In genomic region chr10:83606275-83606674, GRCh38 we compare ENCODE assay signal across 18 cellular contexts.
DNase-seq lines count a peak whose midpoint lies in the region; ATAC-seq and TF ChIP-seq lines count a peak whose summit lies in the region.
"Had no signal": no experiment of that assay in that cellular context is flagged by ENCODE, and none has a peak within 500 bp of the region (broad histone marks: within the 10 kb centered on the region; RNA-seq: fewer than 3 reads in every experiment).

No MANE protein-coding gene starts in this region.

- intact Hi-C loops in Right ventricle myocardium superior (cut with DNase I) (no loop called here), left ventricle myocardium inferior (cut with micrococcal nuclease) (no loop called here), tibial artery (cut with DNase I; ENCODE audit: low total_unique reads) (no loop called here)

- no peak overlapping the region for H3K4me3 ChIP-seq in left ventricle myocardium inferior
- H3K4me3 ChIP-seq in iPS-20b (ENCODE audit: low read length): no peak overlapping the region
- no peak overlapping the region for H3K4me3 ChIP-seq in osteoblast (ENCODE audit: insufficient read depth, low read length)
- no peak overlapping the region for H3K4me3 ChIP-seq in tibial artery
- H3K4me3 ChIP-seq: pancreas, spleen, upper lobe of right lung had no signal

- H3K27me3 ChIP-seq in left ventricle myocardium inferior (ENCODE audit: low read depth) (no peaks in the 10 kb centered on the region), iPS-20b (ENCODE audit: insufficient read depth, low read length) (no peaks in the 10 kb centered on the region), osteoblast (ENCODE audit: insufficient read depth, low read length) (no peaks in the 10 kb centered on the region), tibial artery (no peaks in the 10 kb centered on the region)
- H3K27me3 ChIP-seq: pancreas, spleen, upper lobe of right lung had no signal

- H3K9ac ChIP-seq in iPS-20b (ENCODE audit: low read depth, low read length): 0 out of 2 replicates have a peak overlapping the region, but pooled peaks have one; percentile 32

- H3K36me3 ChIP-seq in left ventricle myocardium inferior (no peaks in the 10 kb centered on the region), iPS-20b (ENCODE audit: insufficient read depth, low read depth, low read length) (no peaks in the 10 kb centered on the region), osteoblast (ENCODE audit: insufficient read depth, low read length) (no peaks in the 10 kb centered on the region), tibial artery (no peaks in the 10 kb centered on the region)
- H3K36me3 ChIP-seq: pancreas, spleen, upper lobe of right lung had no signal

- DNase-seq in Right ventricle myocardium superior (peak; percentile 34), left ventricle myocardium inferior (no peak), astrocyte of the hippocampus (ENCODE audit: low read depth, low spot score) (peak; percentile 31), osteoblast (ENCODE audit: insufficient read length, low spot score, missing footprints) (no peak), tibial artery (no peak)
- DNase-seq: activated CD8-positive, alpha-beta T cell treated with anti-CD3 and anti-CD28 coated beads, Interleukin-2, amount 10 ng/mL, durations not matched to agents 7 days and 5 days; CD8-positive, alpha-beta memory T cell; kidney; NCI-H1048; NCI-H226; pancreas; spleen; stimulated activated naive CD4-positive, alpha-beta T cell; upper lobe of right lung had no signal

- no peak overlapping the region for H2AFZ ChIP-seq in osteoblast (ENCODE audit: low read length)

- H3K4me1 ChIP-seq in left ventricle myocardium inferior (no peaks in the 10 kb centered on the region), iPS-20b (ENCODE audit: insufficient read depth, low read length) (peaks cover 10% of the 10 kb centered on the region; the same call in 1 of the 2 replicates), osteoblast (ENCODE audit: insufficient read depth, low read length) (no peaks in the 10 kb centered on the region), tibial artery (peaks cover 0 to 9% (median 0%) of the 10 kb centered on the region in 4 donors)
- H3K4me1 ChIP-seq: pancreas, spleen, upper lobe of right lung had no signal

- ATAC-seq in Right ventricle myocardium superior (ENCODE audit: poor library complexity) (peak; percentile 51), GM21515 (IDR thresholded peaks at IDR 0.05; ENCODE audit: unreplicated experiment) (no peak), HG02884 (IDR thresholded peaks at IDR 0.05; ENCODE audit: unreplicated experiment) (no peak)
- ATAC-seq: activated CD8-positive, alpha-beta T cell treated with anti-CD3 and anti-CD28 coated beads, Interleukin-2, amount 10 ng/mL, durations not matched to agents 7 days and 5 days; Panc1; pancreas; upper lobe of right lung had no signal

- no peak overlapping the region for H3K27ac ChIP-seq in left ventricle myocardium inferior (replicated peaks)
- no peak overlapping the region for H3K27ac ChIP-seq in iPS-20b (ENCODE audit: low read length)
- no peak overlapping the region for H3K27ac ChIP-seq in osteoblast (ENCODE audit: low read depth, low read length)
- H3K27ac ChIP-seq in tibial artery: no peak overlapping the region
- H3K27ac ChIP-seq: pancreas, spleen, upper lobe of right lung had no signal

- no peaks in the 10 kb centered on the region for H3K79me2 ChIP-seq in osteoblast (ENCODE audit: insufficient read depth, low read length)

- no peaks in the 10 kb centered on the region for H4K20me1 ChIP-seq in osteoblast (ENCODE audit: insufficient read depth, low read length)

- no peak for TF ChIP-seq CTCF in left ventricle myocardium inferior (IDR thresholded peaks at IDR 0.05; ENCODE audit: borderline replicate concordance)
- TF ChIP-seq CTCF in osteoblast (IDR thresholded peaks at IDR 0.05; ENCODE audit: extremely low read depth, low read depth, low read length): no peak
- no peak for TF ChIP-seq CTCF in tibial artery (IDR thresholded peaks at IDR 0.05)

- no peak overlapping the region for H3K4me2 ChIP-seq in osteoblast (ENCODE audit: insufficient read depth, low read length)

- H3K9me3 ChIP-seq in left ventricle myocardium inferior (replicated peaks) (no peaks in the 10 kb centered on the region), iPS-20b (ENCODE audit: insufficient read depth, low read depth, low read length) (no peaks in the 10 kb centered on the region), osteoblast (ENCODE audit: low read depth, low read length) (peaks cover 2% of the 10 kb centered on the region), tibial artery (no peaks in the 10 kb centered on the region)
- H3K9me3 ChIP-seq: pancreas, spleen, upper lobe of right lung had no signal

Comparison
In these comparisons a context has a peak if more than half of its experiments do, and no peak if none do; other contexts are left out.
1. DNase-seq: peak in Right ventricle myocardium superior (single experiment) and astrocyte of the hippocampus (single experiment); none in left ventricle myocardium inferior (single experiment), osteoblast (single experiment) and tibial artery (0 of 2).